Comparison of ENCODE assay signal across 8 cellular contexts in the genomic region with DNA sequence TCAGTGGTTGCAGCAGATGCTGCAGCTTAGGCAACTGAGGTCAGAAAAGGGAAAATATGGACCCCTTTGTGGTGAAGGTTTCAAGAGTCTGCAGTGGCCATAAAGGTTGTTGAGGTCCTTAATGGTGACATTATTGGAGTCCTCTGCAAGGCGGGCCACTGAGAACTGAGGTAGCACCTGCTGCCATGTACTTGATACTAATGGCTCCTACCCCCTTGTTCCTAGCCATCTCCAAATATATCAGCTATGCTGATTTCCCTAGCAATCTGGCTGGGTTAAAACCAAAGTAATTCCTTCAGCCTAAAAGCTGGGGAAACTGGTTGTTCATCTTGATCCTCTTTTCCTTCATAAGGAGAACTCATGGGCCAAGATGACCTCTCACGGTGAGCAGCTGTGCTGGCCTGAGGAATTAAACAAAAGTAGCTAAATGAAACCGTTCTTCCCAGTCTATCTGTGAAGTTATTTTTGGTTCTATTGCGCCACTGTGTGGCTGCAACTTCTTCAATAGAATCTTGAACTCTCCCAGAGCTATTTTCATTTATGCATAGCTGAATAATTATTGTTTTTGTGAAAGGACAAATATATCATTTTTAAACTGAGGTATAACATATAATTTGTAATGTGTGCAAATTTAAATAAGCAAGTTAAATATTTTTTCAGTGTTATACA.
DNase-seq lines count a peak whose midpoint lies in the region; ATAC-seq, FAIRE-seq and TF ChIP-seq lines count a peak whose summit lies in the region.

No MANE protein-coding gene starts in this region.

- H3K27me3 ChIP-seq in MG63 (no peaks in the 10 kb centered on the region), vagina (no peaks in the 10 kb centered on the region)

- ATAC-seq in GM19351 (IDR thresholded peaks at IDR 0.05; ENCODE audit: unreplicated experiment), result no peak

- no peaks in the 10 kb centered on the region for H3K9me3 ChIP-seq in MG63
- no peaks in the 10 kb centered on the region for H3K9me3 ChIP-seq in vagina

- in situ Hi-C loops in astrocyte of the cerebellum (cut with HindIII; ENCODE audit: low sequenced_read_pairs), result no loop called here

- H3K4me1 ChIP-seq in vagina, result peaks cover 4% of the 10 kb centered on the region

- peak; percentile 45 for DNase-seq in D341Med (ENCODE audit: low spot score)
- peak; percentile 59 for DNase-seq in MG63
- DNase-seq in astrocyte of the cerebellum (ENCODE audit: low read depth), result peak; percentile 70
- no peak for DNase-seq in vagina (ENCODE audit: extremely low spot score in 2 of 2)
- DNase-seq in stimulated activated CD4-positive, alpha-beta T cell treated with anti-CD3 and anti-CD28 coated beads, Interleukin-4, amount 100 ng/mL, for 1 hour, result no peak
- no peak for DNase-seq in activated T-cell treated with anti-CD3 and anti-CD28 coated beads, Interleukin-2, amount 50 U/mL, for 1 hour

- H3K4me3 ChIP-seq in MG63 (no peak overlapping the region), astrocyte of the cerebellum (ENCODE audit: low read depth, low read length) (no peak overlapping the region), vagina (no peak overlapping the region)

- H3K27ac ChIP-seq in vagina, result no peak overlapping the region

- TF ChIP-seq POLR2A in vagina (IDR thresholded peaks at IDR 0.05), result no peak

- H3K36me3 ChIP-seq in MG63, result no peaks in the 10 kb centered on the region
- H3K36me3 ChIP-seq in vagina, result no peaks in the 10 kb centered on the region

- intact Hi-C loops in vagina (cut with DNase I), result loop anchor here (1.0 kb wide), 1 partner anchor 110 kb away; no protein-coding TSS in a partner anchor

- peak; percentile 53 for FAIRE-seq in islet of Langerhans (lab: Jason Lieb, UNC)

- TF ChIP-seq CTCF in astrocyte of the cerebellum (IDR thresholded peaks at IDR 0.05; ENCODE audit: low read depth, low read length, missing control alignments) (peak; percentile 48), vagina (IDR thresholded peaks at IDR 0.05) (peak; percentile 49 to 72 (median 58))

Comparison
In these comparisons a context has a peak if more than half of its experiments do, and no peak if none do; other contexts are left out.
1. DNase-seq: peak in D341Med (single experiment), MG63 (single experiment) and astrocyte of the cerebellum (single experiment); none in vagina (0 of 2), stimulated activated CD4-positive, alpha-beta T cell treated with anti-CD3 and anti-CD28 coated beads, Interleukin-4, amount 100 ng/mL, for 1 hour (single experiment) and activated T-cell treated with anti-CD3 and anti-CD28 coated beads, Interleukin-2, amount 50 U/mL, for 1 hour (single experiment).